ENCODE assay signal across 8 cellular contexts in genomic region chr2:218568190-218569037, GRCh38. TPM values are rescaled to one million over a fixed set of nuclear protein-coding genes. Genes with fewer than 3 reads are reported as not detected.
DNase-seq lines count a peak whose midpoint lies in the region; ATAC-seq and TF ChIP-seq lines count a peak whose summit lies in the region.

TSS of gene CNOT9 (plus strand) at chr2:218568839. CDS start at chr2:218568955, 116 bp downstream.
TSS of gene USP37 (minus strand) at chr2:218568351. CDS start at chr2:218558653, 9,698 bp downstream.

- H3K27ac ChIP-seq in left lung = peak within 1 kb of the TSS; percentile 88

- TF ChIP-seq CTCF in left lung (IDR thresholded peaks at IDR 0.05) = peak in 1 of 2 donors; percentile 31

- DNase-seq in C1 segment of cervical spinal cord (lab: John Stamatoyannopoulos, UW) = peak; percentile 86 to 99 (median 96)
- DNase-seq in NCI-H748 treated with DMSO at 0.1 percent for 48 hours (lab: John Stamatoyannopoulos, UW) = peak; percentile 97
- peak; percentile 100 for DNase-seq in activated CD4-positive, alpha-beta T cell treated with anti-CD3 and anti-CD28 coated beads, Interleukin-2, amount 50 U/mL, for 24 hours (ENCODE audit: low read depth in 1 of 2, low spot score in 1 of 2)
- peak; percentile 100 for DNase-seq in left lung
- peak; percentile 100 for DNase-seq in stimulated activated CD4-positive, alpha-beta T cell treated with anti-CD3 and anti-CD28 coated beads, Interleukin-2, amount 100 ng/mL, for 48 hours

- peaks cover 0 to 18% of the 10 kb centered on the region in 2 donors for H3K36me3 ChIP-seq in left lung

- no peaks in the 10 kb centered on the region for H3K9me3 Mint-ChIP-seq in dendritic cell treated with granulocyte-macrophage colony-stimulating factor and Interleukin-4, amounts not matched to agents 40 ng/mL and 50 ng/mL, for 4 days

- peaks cover 52% of the 10 kb centered on the region for H3K36me3 Mint-ChIP-seq in dendritic cell treated with granulocyte-macrophage colony-stimulating factor and Interleukin-4, amounts not matched to agents 40 ng/mL and 50 ng/mL, for 4 days (ENCODE audit: low read depth)

- H3K27ac Mint-ChIP-seq in dendritic cell treated with granulocyte-macrophage colony-stimulating factor and Interleukin-4, amounts not matched to agents 40 ng/mL and 50 ng/mL, for 4 days = peak within 1 kb of the TSS; percentile 99

- H3K9me3 ChIP-seq in left lung = no peaks in the 10 kb centered on the region

- peak within 1 kb of the TSS; percentile 74 to 92 for H3K4me3 ChIP-seq in left lung

- H3K4me1 ChIP-seq in left lung = peaks cover 24 to 50% of the 10 kb centered on the region in 2 donors

- peak within 1 kb of the TSS; percentile 98 for H3K4me3 Mint-ChIP-seq in dendritic cell treated with granulocyte-macrophage colony-stimulating factor and Interleukin-4, amounts not matched to agents 40 ng/mL and 50 ng/mL, for 4 days

- H3K27me3 Mint-ChIP-seq in dendritic cell treated with granulocyte-macrophage colony-stimulating factor and Interleukin-4, amounts not matched to agents 40 ng/mL and 50 ng/mL, for 4 days = no peaks in the 10 kb centered on the region

- H3K4me1 Mint-ChIP-seq in dendritic cell treated with granulocyte-macrophage colony-stimulating factor and Interleukin-4, amounts not matched to agents 40 ng/mL and 50 ng/mL, for 4 days (ENCODE audit: low read depth) = peaks cover 46% of the 10 kb centered on the region

- intact Hi-C loops in dendritic cell treated with granulocyte-macrophage colony-stimulating factor and Interleukin-4, amounts not matched to agents 40 ng/mL and 50 ng/mL, for 4 days (cut with micrococcal nuclease) = loop anchor here (5.0 kb wide), 1 partner anchor 296 kb away; the partner anchor contains the start of genes AAMP and PNKD
- intact Hi-C loops in left lung (cut with DNase I) = no loop called here

- H3K27me3 ChIP-seq in left lung = no peaks in the 10 kb centered on the region

- peak; percentile 80 for ATAC-seq in GM19372 (IDR thresholded peaks at IDR 0.05; ENCODE audit: low read depth, unreplicated experiment)
- peak; percentile 38 for ATAC-seq in HG03558 (IDR thresholded peaks at IDR 0.05; ENCODE audit: extremely low read depth, unreplicated experiment)
- ATAC-seq in left lung = peak; percentile 97

RNA-seq across cellular contexts. Expression of gene CNOT9, which starts in this region (rescaled TPM):
- 10 to 100 TPM; 33.8 to 44.1 TPM for total RNA-seq in left lung

RNA-seq across cellular contexts. Expression of gene USP37, which starts in this region (rescaled TPM):
- 10 to 100 TPM; 13.0 to 16.5 TPM for total RNA-seq in left lung

Comparison
In these comparisons a context has a peak if more than half of its experiments do, and no peak if none do; other contexts are left out.
1. Peak in every context shown above with its lines: DNase-seq, ATAC-seq, H3K4me3 ChIP-seq and H3K27ac ChIP-seq.
2. ATAC-seq: peak in every context shown above with its lines; median percentile 97 in left lung; 80 in GM19372; 38 in HG03558.